ENCODE assay signal across 8 cellular contexts in the genomic region with DNA sequence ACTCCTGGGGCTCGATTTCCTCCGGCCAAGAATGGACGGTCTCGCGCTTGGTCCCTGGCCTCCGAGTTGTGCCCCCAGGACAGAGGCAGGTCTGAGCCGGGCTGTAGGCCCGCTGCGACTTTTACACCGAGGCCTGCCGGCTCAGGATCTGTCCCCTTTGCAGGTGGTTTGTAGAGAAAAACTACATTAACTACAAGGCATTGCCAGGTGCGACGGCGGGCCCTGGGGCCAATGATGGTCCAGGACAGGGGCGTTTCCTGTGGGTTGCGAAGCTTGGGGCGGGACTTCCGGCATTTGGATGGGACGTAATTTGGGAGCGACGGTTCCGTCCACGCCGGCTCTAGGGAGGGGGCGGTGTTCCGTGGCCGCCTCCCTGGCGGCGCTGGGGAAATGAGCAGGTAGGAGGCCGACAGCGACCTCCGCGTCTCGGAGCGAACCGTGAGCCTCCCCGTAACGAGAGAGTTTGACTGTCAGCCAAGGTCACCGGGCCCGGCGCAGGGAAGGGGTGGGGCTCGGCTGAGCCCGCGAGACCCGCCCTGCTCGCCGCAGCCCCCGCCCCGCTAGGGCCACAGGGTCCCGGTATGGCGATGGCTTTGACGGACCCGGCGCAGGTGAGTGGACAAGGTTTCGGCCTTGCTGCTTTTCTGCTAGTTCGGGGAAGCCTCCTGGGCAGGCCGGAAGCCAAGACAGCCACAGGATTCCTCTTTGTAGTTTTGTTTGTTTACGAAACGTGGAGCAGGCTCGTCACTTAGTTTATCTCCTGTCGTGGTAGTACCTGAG. TPM values are rescaled to one million over a fixed set of nuclear protein-coding genes. Genes with fewer than 3 reads are reported as not detected.
DNase-seq lines count a peak whose midpoint lies in the region; ATAC-seq lines count a peak whose summit lies in the region.

A gene (plus strand): TSS at position 322 of the 780 bp plus-strand sequence. CDS start 260 bp downstream, at position 582.

- peaks cover 26 to 28% of the 10 kb centered on the region in 2 donors for H3K4me1 Mint-ChIP-seq in effector memory CD8-positive, alpha-beta T cell (ENCODE audit: low read depth in 2 of 2)

- ATAC-seq in GM21360 (IDR thresholded peaks at IDR 0.05; ENCODE audit: unreplicated experiment): peak; percentile 93
- ATAC-seq in effector memory CD8-positive, alpha-beta T cell (replicated peaks): peak; percentile 90

- H3K4me3 Mint-ChIP-seq in effector memory CD8-positive, alpha-beta T cell: peak within 1 kb of the TSS; percentile 94 to 95

- DNase-seq in COR-L47 (lab: John Stamatoyannopoulos, UW) (peak; percentile 95), HT1080 (ENCODE audit: low read depth) (peak; percentile 89), NOMO-1 (lab: John Stamatoyannopoulos, UW; ENCODE audit: unreplicated experiment in 2 of 2) (peak; percentile 87 to 90), medulla oblongata (ENCODE audit: extremely low spot score) (peak; percentile 95)
- peak; percentile 76 to 85 (median 82) for DNase-seq in activated CD8-positive, alpha-beta memory T cell treated with anti-CD3 and anti-CD28 coated beads for 48 hours (ENCODE audit: low read depth in 2 of 3, low spot score in 2 of 3)
- peak; percentile 93 to 94 (median 94) for DNase-seq in effector memory CD8-positive, alpha-beta T cell
- peak; percentile 86 to 92 (median 88) for DNase-seq in stimulated activated CD4-positive, alpha-beta T cell treated with anti-CD3 and anti-CD28 coated beads, TNF-alpha, amount 100 ng/mL, for 48 hours (ENCODE audit: low read depth in 3 of 3)

- peaks cover 14% of the 10 kb centered on the region for H3K36me3 Mint-ChIP-seq in effector memory CD8-positive, alpha-beta T cell (ENCODE audit: insufficient read depth)

- H3K27me3 Mint-ChIP-seq in effector memory CD8-positive, alpha-beta T cell: no peaks in the 10 kb centered on the region

- no peaks in the 10 kb centered on the region for H3K9me3 Mint-ChIP-seq in effector memory CD8-positive, alpha-beta T cell

- H3K27ac Mint-ChIP-seq in effector memory CD8-positive, alpha-beta T cell: peak within 1 kb of the TSS; percentile 99

RNA-seq across cellular contexts. Expression of the gene that starts here (rescaled TPM):
- total RNA-seq in HT1080 (2014; rRNA removed; shearing (Covaris generic)): 6.4 and 7.3 TPM in 2 replicates
- polyA plus RNA-seq in HT1080 (2015; cell fraction: cytosol; rRNA removed): 1.9 and 2.7 TPM in 2 replicates
- 3.6 and 4.4 TPM in 2 replicates for polyA plus RNA-seq in HT1080 (2015; cell fraction: nucleus; rRNA removed)

Comparison
In these comparisons a context has a peak if more than half of its experiments do, and no peak if none do; other contexts are left out.
1. Peak in every context shown above with its lines: DNase-seq and ATAC-seq.